In genomic region chr12:129381717-129382116, GRCh38 we compare ENCODE assay signal across 17 cellular contexts.
"Had no signal": no experiment of that assay in that cellular context is flagged by ENCODE, and none has a peak within 500 bp of the region (broad histone marks: within the 10 kb centered on the region; RNA-seq: fewer than 3 reads in every experiment).

No MANE protein-coding gene starts in this region.

- DNase-seq: effector CD4-positive, alpha-beta T cell; endodermal cell; foreskin melanocyte; head of caudate nucleus; kidney glomerular epithelial cell; left ventricle myocardium inferior; lower lobe of right lung; naive B cell; psoas muscle; retina; right lobe of liver; stimulated activated CD4-positive, alpha-beta T cell treated with anti-CD3 and anti-CD28 coated beads, Interleukin-15, amount 100 ng/mL, for 24 hours; stimulated activated CD4-positive, alpha-beta T cell treated with anti-CD3 and anti-CD28 coated beads, Interleukin-1b, Interleukin-23, amount 100 ng/mL, for 48 hours; stimulated activated CD4-positive, alpha-beta T cell treated with anti-CD3 and anti-CD28 coated beads, Interleukin-4, amount 100 ng/mL, for 24 hours; tibial artery; upper lobe of left lung; uterus had no signal
